ENCODE assay signal across 26 cellular contexts in genomic region chr12:9072481-9073038, GRCh38. TPM values are rescaled to one million over a fixed set of nuclear protein-coding genes. Genes with fewer than 3 reads are reported as not detected.
DNase-seq lines count a peak whose midpoint lies in the region; ATAC-seq, FAIRE-seq and TF ChIP-seq lines count a peak whose summit lies in the region.
"Had no signal": no experiment of that assay in that cellular context is flagged by ENCODE, and none has a peak within 500 bp of the region (broad histone marks: within the 10 kb centered on the region; RNA-seq: fewer than 3 reads in every experiment).

No MANE protein-coding gene starts in this region.

- POLR2A ChIA-PET in HepG2 (lab: Yijun Ruan, JAX) (interaction anchor here (1.3 to 1.7 kb wide), 3 partner anchors 8 to 12 kb away, joined by 3 to 6 read pairs (median 5); no protein-coding TSS in a partner anchor), HEK293T (lab: Yijun Ruan, JAX) (no interaction called here)

- H3K9me3 ChIP-seq in left ventricle myocardium inferior (replicated peaks) (no peaks in the 10 kb centered on the region), HepG2 (ENCODE audit: low read length) (no peaks in the 10 kb centered on the region), osteoblast (ENCODE audit: low read depth, low read length) (no peaks in the 10 kb centered on the region)
- H3K9me3 ChIP-seq: A549; BE2C; BLaER1 treated with 17β-estradiol and CSF1 and Interleukin-3, amounts not matched to agents 10 nM and 100 nM; Caco-2 had no signal

- H3K4me2 ChIP-seq in HepG2 (ENCODE audit: low read depth, low read length) (no peak overlapping the region), osteoblast (ENCODE audit: insufficient read depth, low read length) (no peak overlapping the region)
- H3K4me2 ChIP-seq: A549; BLaER1 treated with 17β-estradiol and CSF1 and Interleukin-3, amounts not matched to agents 10 nM and 100 nM; GM23338 had no signal

- TF ChIP-seq POLR2A in HepG2 (IDR thresholded peaks at IDR 0.05; ENCODE audit: insufficient read depth in 1 of 2, low read depth in 2 of 2, low read length in 2 of 2): 0 out of 4 replicates have a peak, but pooled peaks of 1 of the 2 experiments have one; percentile 25

- DNase-seq in left ventricle myocardium inferior: no peak
- DNase-seq in cardiac septum (ENCODE audit: low spot score): no peak
- no peak for DNase-seq in HepG2 (ENCODE audit: low spot score)
- peak; percentile 27 for DNase-seq in osteoblast (ENCODE audit: insufficient read length, low spot score, missing footprints)
- no peak for DNase-seq in KG1 (lab: John Stamatoyannopoulos, UW)
- DNase-seq in frontal cortex (ENCODE audit: low spot score in 2 of 2): no peak
- DNase-seq in HEK293T (ENCODE audit: extremely low spot score): no peak
- DNase-seq in SK-N-DZ (ENCODE audit: low spot score): no peak
- DNase-seq: 8988T; ACHN; AML-193; BE2C; Caco-2; CD4-positive, alpha-beta memory T cell; DMS 273 treated with DMSO at 0.1 percent for 48 hours; DMS79; EL; GDM1; H9; HFFc6 had no signal

- H3K27me3 ChIP-seq in left ventricle myocardium inferior (ENCODE audit: low read depth) (no peaks in the 10 kb centered on the region), HepG2 (ENCODE audit: control insufficient read depth in 1 of 2, insufficient read depth in 2 of 2, low read length in 2 of 2) (no peaks in the 10 kb centered on the region), osteoblast (ENCODE audit: insufficient read depth, low read length) (no peaks in the 10 kb centered on the region)
- H3K27me3 ChIP-seq: BLaER1 treated with 17β-estradiol and CSF1 and Interleukin-3, amounts not matched to agents 10 nM and 100 nM had no signal

- peaks cover 24% of the 10 kb centered on the region for H4K20me1 ChIP-seq in HepG2 (ENCODE audit: insufficient read depth, low read length)
- H4K20me1 ChIP-seq in osteoblast (ENCODE audit: insufficient read depth, low read length): no peaks in the 10 kb centered on the region
- H4K20me1 ChIP-seq: BLaER1 treated with 17β-estradiol and CSF1 and Interleukin-3, amounts not matched to agents 10 nM and 100 nM had no signal

- intact Hi-C loops in left ventricle myocardium inferior (cut with micrococcal nuclease) (no loop called here), cardiac septum (cut with DNase I) (no loop called here), HepG2 (cut with micrococcal nuclease; ENCODE audit: unreplicated experiment) (no loop called here)

- FAIRE-seq in HepG2 (lab: Jason Lieb, UNC): no peak
- no peak for FAIRE-seq in frontal cortex (lab: Jason Lieb, UNC)
- FAIRE-seq: A549, GM12878, GM19239 had no signal

- H3K36me3 ChIP-seq in left ventricle myocardium inferior (peaks cover 100% of the 10 kb centered on the region), HepG2 (replicated peaks in 1 of 2; ENCODE audit: control insufficient read depth in 1 of 2, insufficient read depth in 2 of 2, low read length in 2 of 2) (peaks cover 34 to 91% of the 10 kb centered on the region in 2 experiments), osteoblast (ENCODE audit: insufficient read depth, low read length) (no peaks in the 10 kb centered on the region)
- H3K36me3 ChIP-seq: BE2C had no signal

- in situ Hi-C loops in HepG2 (cut with HindIII; ENCODE audit: extremely low pct_ligation_motif_present, low pct_unique_long_range_greater_than_20kb): no loop called here

- CTCF ChIA-PET in HepG2 (lab: Yijun Ruan, JAX; ENCODE audit: low intra/inter-chr PET ratio, low total read pairs) (no interaction called here), HEK293T (lab: Yijun Ruan, JAX) (no interaction called here)

- BruUV-seq in HepG2 (replicated peaks; lab: Mats Ljungman, UMichigan): no TSS peak

- H3K27ac ChIP-seq in left ventricle myocardium inferior (replicated peaks): peak overlapping the region; percentile 47
- H3K27ac ChIP-seq in HepG2 (ENCODE audit: extremely low read length, insufficient read depth, low read length): peak overlapping the region; percentile 21
- H3K27ac ChIP-seq in osteoblast (ENCODE audit: low read depth, low read length): no peak overlapping the region
- H3K27ac ChIP-seq: A549; BLaER1 treated with 17β-estradiol and CSF1 and Interleukin-3, amounts not matched to agents 10 nM and 100 nM had no signal

- H2AFZ ChIP-seq in HepG2 (ENCODE audit: low read length): no peak overlapping the region
- no peak overlapping the region for H2AFZ ChIP-seq in osteoblast (ENCODE audit: low read length)
- H2AFZ ChIP-seq: GM23338 had no signal

- TF ChIP-seq EP300 in HepG2 (IDR thresholded peaks at IDR 0.05; ENCODE audit: low read depth in 2 of 2, low read length in 2 of 2) (no peak), HepG2 (CRISPR knock-in tag; IDR thresholded peaks at IDR 0.05; ENCODE audit: borderline replicate concordance) (no peak)

- TF ChIP-seq CTCF in left ventricle myocardium inferior (IDR thresholded peaks at IDR 0.05; ENCODE audit: borderline replicate concordance) (no peak), HepG2 (CRISPR knock-in tag; IDR thresholded peaks at IDR 0.05) (no peak), osteoblast (IDR thresholded peaks at IDR 0.05; ENCODE audit: extremely low read depth, low read depth, low read length) (no peak)

- H3K79me2 ChIP-seq in HepG2 (ENCODE audit: insufficient read depth, low read length): no peaks in the 10 kb centered on the region
- no peaks in the 10 kb centered on the region for H3K79me2 ChIP-seq in osteoblast (ENCODE audit: insufficient read depth, low read length)

- H3K4me1 ChIP-seq in left ventricle myocardium inferior (peaks cover 18% of the 10 kb centered on the region), HepG2 (ENCODE audit: insufficient read depth, low read length) (peaks cover 29% of the 10 kb centered on the region), osteoblast (ENCODE audit: insufficient read depth, low read length) (no peaks in the 10 kb centered on the region)
- H3K4me1 ChIP-seq: A549; BE2C; BLaER1 treated with 17β-estradiol and CSF1 and Interleukin-3, amounts not matched to agents 10 nM and 100 nM; Caco-2 had no signal

- TF ChIP-seq RAD21 in HepG2 (CRISPR knock-in tag; IDR thresholded peaks at IDR 0.05): no peak

- peak; percentile 17 for ATAC-seq in HepG2
- ATAC-seq: A549, GM12878, GM23338, HCT116 had no signal

- H3K4me3 ChIP-seq in left ventricle myocardium inferior: no peak overlapping the region
- no peak overlapping the region for H3K4me3 ChIP-seq in HepG2 (replicated peaks in 1 of 3; ENCODE audit: insufficient read depth in 1 of 3, low read depth in 2 of 3, low read length in 3 of 3)
- no peak overlapping the region for H3K4me3 ChIP-seq in osteoblast (ENCODE audit: insufficient read depth, low read length)
- H3K4me3 ChIP-seq: A549; BLaER1 treated with 17β-estradiol and CSF1 and Interleukin-3, amounts not matched to agents 10 nM and 100 nM; GM12878; GM23338 had no signal

- no peak overlapping the region for H3K9ac ChIP-seq in HepG2 (ENCODE audit: insufficient read depth, low read depth, low read length)
- H3K9ac ChIP-seq: BLaER1 treated with 17β-estradiol and CSF1 and Interleukin-3, amounts not matched to agents 10 nM and 100 nM had no signal

- WGBS in HepG2 (ENCODE audit: low lambda C conversion rate): 94% methylated on average over 2 of the region's 2 CpGs

TF ChIP-seq in HepG2, 621 proteins besides CTCF, POLR2A, EP300 and RAD21 (continues in another document):
- peak; percentile 51; the same call in 1 of the 2 replicates for TF ChIP-seq ZC3H4 (CRISPR knock-in tag; IDR thresholded peaks at IDR 0.05; ENCODE audit: borderline replicate concordance)
- TF ChIP-seq ZNF841 (CRISPR knock-in tag; IDR thresholded peaks at IDR 0.05; ENCODE audit: borderline replicate concordance): no peak

TF ChIP-seq in HEK293T, 16 proteins besides CTCF, POLR2A, EP300 and RAD21 (continues in another document):
- TF ChIP-seq CTBP1 (IDR thresholded peaks at IDR 0.05; ENCODE audit: borderline replicate concordance) (no peak), HDGF (IDR thresholded peaks at IDR 0.05; ENCODE audit: borderline replicate concordance) (no peak), FOXA1 (IDR thresholded peaks at IDR 0.05) (no peak), ELF4 (IDR thresholded peaks at IDR 0.05) (no peak), SUZ12 (IDR thresholded peaks at IDR 0.05) (no peak), TARDBP (IDR thresholded peaks at IDR 0.05) (no peak)

RNA-seq across cellular contexts. Expression of gene A2M, which starts 43.2 kb away (rescaled TPM):
- total RNA-seq in left ventricle myocardium inferior (502 TPM), cardiac septum (588 TPM), HepG2 (2016; rRNA removed; fragmentation: Illumina TruSeq; extraction: Trizol) (1,675 and 2,807 TPM in 2 replicates), osteoblast (2.2 and 2.9 TPM in 2 replicates), frontal cortex (38.7 TPM)
- total RNA-seq in HepG2 (2016; cell fraction: cytosol; rRNA removed; fragmentation: Illumina TruSeq; extraction: Trizol; ENCODE audit: low read depth): 234 and 270 TPM in 2 replicates
- total RNA-seq in HepG2 (2016; cell fraction: insoluble cytoplasmic fraction; rRNA removed; fragmentation: Illumina TruSeq; extraction: Trizol): 1,476 and 2,691 TPM in 2 replicates
- 813 and 957 TPM in 2 replicates for total RNA-seq in HepG2 (2016; cell fraction: membrane; rRNA removed; fragmentation: Illumina TruSeq; extraction: Trizol)
- 2,507 and 2,973 TPM in 2 replicates for total RNA-seq in HepG2 (2016; cell fraction: nucleus; rRNA removed; fragmentation: Illumina TruSeq; extraction: Trizol)
- 6,551 and 8,760 TPM in 2 replicates for polyA plus RNA-seq in HepG2 (2011; rRNA removed)
- polyA plus RNA-seq in HepG2 (2011; cell fraction: cytosol; rRNA removed): 4,485 and 9,624 TPM in 2 replicates
- polyA plus RNA-seq in HepG2 (2011; cell fraction: nucleus; rRNA removed): 2,489 and 3,325 TPM in 2 replicates
- 4,336 and 6,335 TPM in 2 replicates for polyA plus RNA-seq in HepG2 (2012)
- polyA plus RNA-seq in HepG2 (2016; cell fraction: cytosol; fragmentation: Illumina TruSeq; extraction: Trizol; ENCODE audit: low read depth): 214 and 262 TPM in 2 replicates
- polyA plus RNA-seq in HepG2 (2016; cell fraction: insoluble cytoplasmic fraction; fragmentation: Illumina TruSeq; extraction: Trizol; ENCODE audit: low read depth): 1,149 and 1,250 TPM in 2 replicates
- 465 and 618 TPM in 2 replicates for polyA plus RNA-seq in HepG2 (2016; cell fraction: membrane; fragmentation: Illumina TruSeq; extraction: Trizol; ENCODE audit: low read depth)
- 2,564 and 2,683 TPM in 2 replicates for polyA plus RNA-seq in HepG2 (2016; cell fraction: nucleus; fragmentation: Illumina TruSeq; extraction: Trizol; ENCODE audit: insufficient read depth, low read depth)
- 3.9 and 4,519 TPM in 2 replicates for polyA minus RNA-seq in HepG2 (2011; rRNA and poly(A)+ RNA removed; ENCODE audit: low replicate concordance)
- 3,071 and 7,219 TPM in 2 replicates for polyA minus RNA-seq in HepG2 (2011; cell fraction: cytosol; rRNA and poly(A)+ RNA removed)
- polyA minus RNA-seq in HepG2 (2011; cell fraction: nucleus; rRNA and poly(A)+ RNA removed): 2,321 and 4,395 TPM in 2 replicates
- polyA plus RNA-seq in SK-N-DZ (2014; cell fraction: cytosol; rRNA removed): not detected in 2 replicates
- not detected in 2 replicates for polyA plus RNA-seq in SK-N-DZ (2014; cell fraction: nucleus; rRNA removed)
- total RNA-seq: GM23338 had no signal
- polyA plus RNA-seq: A549 had no signal
